In genomic region chr4:22668702-22669101, GRCh38 we compare ENCODE assay signal across 26 cellular contexts. TPM values are rescaled to one million over a fixed set of nuclear protein-coding genes. Genes with fewer than 3 reads are reported as not detected.
DNase-seq lines count a peak whose midpoint lies in the region; FAIRE-seq and TF ChIP-seq lines count a peak whose summit lies in the region.
"Had no signal": no experiment of that assay in that cellular context is flagged by ENCODE, and none has a peak within 500 bp of the region (broad histone marks: within the 10 kb centered on the region; RNA-seq: fewer than 3 reads in every experiment).

No MANE protein-coding gene starts in this region.

- H3K9me3 Mint-ChIP-seq in activated naive CD4-positive, alpha-beta T cell treated with anti-CD3 and anti-CD28 coated beads for 36 hours: no peaks in the 10 kb centered on the region
- H3K9me3 Mint-ChIP-seq in activated naive CD4-positive, alpha-beta T cell treated with anti-CD3 and anti-CD28 coated beads, Interleukin-2, amount 10 ng/mL, durations not matched to agents 7 days and 5 days: no peaks in the 10 kb centered on the region
- H3K9me3 Mint-ChIP-seq: effector memory CD8-positive, alpha-beta T cell had no signal

- peaks cover 53% of the 10 kb centered on the region for H3K4me1 Mint-ChIP-seq in activated naive CD4-positive, alpha-beta T cell treated with anti-CD3 and anti-CD28 coated beads for 36 hours (ENCODE audit: low read depth)
- peaks cover 38% of the 10 kb centered on the region for H3K4me1 Mint-ChIP-seq in activated naive CD4-positive, alpha-beta T cell treated with anti-CD3 and anti-CD28 coated beads, Interleukin-2, amount 10 ng/mL, durations not matched to agents 7 days and 5 days

- no peaks in the 10 kb centered on the region for H3K79me2 ChIP-seq in osteoblast (ENCODE audit: insufficient read depth, low read length)

- peak overlapping the region; percentile 65 for H3K27ac Mint-ChIP-seq in activated naive CD4-positive, alpha-beta T cell treated with anti-CD3 and anti-CD28 coated beads for 36 hours
- no peak overlapping the region for H3K27ac Mint-ChIP-seq in activated naive CD4-positive, alpha-beta T cell treated with anti-CD3 and anti-CD28 coated beads, Interleukin-2, amount 10 ng/mL, durations not matched to agents 7 days and 5 days
- H3K27ac Mint-ChIP-seq: CD4-positive, CD25-positive, alpha-beta regulatory T cell; effector memory CD8-positive, alpha-beta T cell had no signal

- H3K9me3 ChIP-seq in KOPT-K1 (ENCODE audit: insufficient read depth, low read length, poor library complexity, severe bottlenecking) (no peaks in the 10 kb centered on the region), osteoblast (ENCODE audit: low read depth, low read length) (no peaks in the 10 kb centered on the region)
- H3K9me3 ChIP-seq: gastrocnemius medialis, mucosa of descending colon, spleen had no signal

- no peaks in the 10 kb centered on the region for H3K36me3 Mint-ChIP-seq in activated naive CD4-positive, alpha-beta T cell treated with anti-CD3 and anti-CD28 coated beads for 36 hours (ENCODE audit: low read depth)
- no peaks in the 10 kb centered on the region for H3K36me3 Mint-ChIP-seq in activated naive CD4-positive, alpha-beta T cell treated with anti-CD3 and anti-CD28 coated beads, Interleukin-2, amount 10 ng/mL, durations not matched to agents 7 days and 5 days
- H3K36me3 Mint-ChIP-seq: CD4-positive, CD25-positive, alpha-beta regulatory T cell had no signal

- CTCF ChIA-PET in activated naive CD4-positive, alpha-beta T cell treated with anti-CD3 and anti-CD28 coated beads for 36 hours (lab: Charles Lee): interaction anchor here (0.9 kb wide), 1 partner anchor 22 kb away, joined by 3 read pairs; no protein-coding TSS in a partner anchor
- CTCF ChIA-PET in activated naive CD4-positive, alpha-beta T cell treated with anti-CD3 and anti-CD28 coated beads, Interleukin-2, amount 10 ng/mL, durations not matched to agents 7 days and 5 days (lab: Charles Lee): no interaction called here

- H3K4me3 Mint-ChIP-seq in activated naive CD4-positive, alpha-beta T cell treated with anti-CD3 and anti-CD28 coated beads for 36 hours: no peak overlapping the region
- no peak overlapping the region for H3K4me3 Mint-ChIP-seq in activated naive CD4-positive, alpha-beta T cell treated with anti-CD3 and anti-CD28 coated beads, Interleukin-2, amount 10 ng/mL, durations not matched to agents 7 days and 5 days
- H3K4me3 Mint-ChIP-seq: CD4-positive, CD25-positive, alpha-beta regulatory T cell; effector memory CD8-positive, alpha-beta T cell had no signal

- H3K27ac ChIP-seq in KOPT-K1 (ENCODE audit: low read depth, low read length, poor library complexity, severe bottlenecking) (peak overlapping the region; percentile 41), brain microvascular endothelial cell (peak overlapping the region; percentile 74), osteoblast (ENCODE audit: low read depth, low read length) (no peak overlapping the region)
- H3K27ac ChIP-seq: gastrocnemius medialis had no signal

- H3K4me2 ChIP-seq in osteoblast (ENCODE audit: insufficient read depth, low read length): peak overlapping the region; percentile 53

- H3K27me3 ChIP-seq in brain microvascular endothelial cell (replicated peaks) (no peaks in the 10 kb centered on the region), osteoblast (ENCODE audit: insufficient read depth, low read length) (no peaks in the 10 kb centered on the region)
- H3K27me3 ChIP-seq: gastrocnemius medialis, spleen had no signal

- in situ Hi-C loops in brain microvascular endothelial cell (cut with HindIII; ENCODE audit: low pct_ligation_motif_present, low sequenced_read_pairs): no loop called here

- no peaks in the 10 kb centered on the region for H3K4me1 ChIP-seq in osteoblast (ENCODE audit: insufficient read depth, low read length)
- H3K4me1 ChIP-seq: gastrocnemius medialis had no signal

- H3K36me3 ChIP-seq in KOPT-K1 (ENCODE audit: insufficient read depth, low read length): no peaks in the 10 kb centered on the region
- no peaks in the 10 kb centered on the region for H3K36me3 ChIP-seq in brain microvascular endothelial cell (replicated peaks)
- no peaks in the 10 kb centered on the region for H3K36me3 ChIP-seq in osteoblast (ENCODE audit: insufficient read depth, low read length)
- H3K36me3 ChIP-seq: gastrocnemius medialis, spleen had no signal

- H2AFZ ChIP-seq in osteoblast (ENCODE audit: low read length): peak overlapping the region; percentile 22

- H4K20me1 ChIP-seq in osteoblast (ENCODE audit: insufficient read depth, low read length): no peaks in the 10 kb centered on the region

- TF ChIP-seq CTCF in brain microvascular endothelial cell (IDR thresholded peaks at IDR 0.05; ENCODE audit: low read depth, low read length, missing control alignments) (no peak), osteoblast (IDR thresholded peaks at IDR 0.05; ENCODE audit: extremely low read depth, low read depth, low read length) (no peak)

- no peak for FAIRE-seq in RCC 7860 (lab: Jason Lieb, UNC)
- FAIRE-seq: GM18507 had no signal

- intact Hi-C loops in activated naive CD4-positive, alpha-beta T cell treated with anti-CD3 and anti-CD28 coated beads for 36 hours (cut with micrococcal nuclease): loop anchor here (2.0 kb wide), 2 partner anchors 14 to 224 kb away; no protein-coding TSS in a partner anchor

- H3K4me3 ChIP-seq in brain microvascular endothelial cell (ENCODE audit: low read depth, low read length): no peak overlapping the region
- no peak overlapping the region for H3K4me3 ChIP-seq in osteoblast (ENCODE audit: insufficient read depth, low read length)
- H3K4me3 ChIP-seq: gastrocnemius medialis, mucosa of descending colon, spleen had no signal

- H3K27me3 Mint-ChIP-seq in activated naive CD4-positive, alpha-beta T cell treated with anti-CD3 and anti-CD28 coated beads for 36 hours (ENCODE audit: low read depth): no peaks in the 10 kb centered on the region
- H3K27me3 Mint-ChIP-seq in activated naive CD4-positive, alpha-beta T cell treated with anti-CD3 and anti-CD28 coated beads, Interleukin-2, amount 10 ng/mL, durations not matched to agents 7 days and 5 days: no peaks in the 10 kb centered on the region
- H3K27me3 Mint-ChIP-seq: CD4-positive, CD25-positive, alpha-beta regulatory T cell; effector memory CD8-positive, alpha-beta T cell had no signal

- DNase-seq in activated naive CD4-positive, alpha-beta T cell treated with anti-CD3 and anti-CD28 coated beads for 36 hours: no peak
- DNase-seq in activated naive CD4-positive, alpha-beta T cell treated with anti-CD3 and anti-CD28 coated beads, Interleukin-2, amount 10 ng/mL, durations not matched to agents 7 days and 5 days: no peak
- no peak for DNase-seq in brain microvascular endothelial cell
- DNase-seq in osteoblast (ENCODE audit: insufficient read length, low spot score, missing footprints): no peak
- DNase-seq in Ammon's horn (ENCODE audit: low spot score): no peak
- DNase-seq in RCC 7860 (ENCODE audit: low spot score): no peak
- no peak for DNase-seq in SW480 (ENCODE audit: low spot score)
- DNase-seq: activated CD4-positive, alpha-beta T cell treated with anti-CD3 and anti-CD28 coated beads for 1 hour; activated effector memory CD4-positive, alpha-beta T cell treated with Interleukin-2 at 50 U/mL for 16 hours; CD4-positive, CD25-positive, alpha-beta regulatory T cell; effector memory CD8-positive, alpha-beta T cell; gastrocnemius medialis; GDM1; H7; hippocampal formation; left ventricle myocardium superior; mucosa of descending colon; NCI-H1417; NCI-H2107; NCI-H510A; spleen; stimulated activated CD4-positive, alpha-beta T cell treated with anti-CD3 and anti-CD28 coated beads, Interleukin-4, amount 100 ng/mL, for 24 hours; stimulated activated naive CD4-positive, alpha-beta T cell treated with Interleukin-2 at 50 U/mL for 16 hours had no signal

RNA-seq across cellular contexts. Expression of gene GBA3, which starts 24.0 kb away (rescaled TPM):
- total RNA-seq in activated naive CD4-positive, alpha-beta T cell treated with anti-CD3 and anti-CD28 coated beads for 36 hours: not detected
- total RNA-seq in osteoblast: under 0.01 TPM in 1 of 2 replicates, not detected in the other
- total RNA-seq: CD4-positive, CD25-positive, alpha-beta regulatory T cell; H7; left ventricle myocardium superior; pulmonary artery endothelial cell had no signal
